12 cellular contexts compared by ENCODE assay signal in the genomic region with DNA sequence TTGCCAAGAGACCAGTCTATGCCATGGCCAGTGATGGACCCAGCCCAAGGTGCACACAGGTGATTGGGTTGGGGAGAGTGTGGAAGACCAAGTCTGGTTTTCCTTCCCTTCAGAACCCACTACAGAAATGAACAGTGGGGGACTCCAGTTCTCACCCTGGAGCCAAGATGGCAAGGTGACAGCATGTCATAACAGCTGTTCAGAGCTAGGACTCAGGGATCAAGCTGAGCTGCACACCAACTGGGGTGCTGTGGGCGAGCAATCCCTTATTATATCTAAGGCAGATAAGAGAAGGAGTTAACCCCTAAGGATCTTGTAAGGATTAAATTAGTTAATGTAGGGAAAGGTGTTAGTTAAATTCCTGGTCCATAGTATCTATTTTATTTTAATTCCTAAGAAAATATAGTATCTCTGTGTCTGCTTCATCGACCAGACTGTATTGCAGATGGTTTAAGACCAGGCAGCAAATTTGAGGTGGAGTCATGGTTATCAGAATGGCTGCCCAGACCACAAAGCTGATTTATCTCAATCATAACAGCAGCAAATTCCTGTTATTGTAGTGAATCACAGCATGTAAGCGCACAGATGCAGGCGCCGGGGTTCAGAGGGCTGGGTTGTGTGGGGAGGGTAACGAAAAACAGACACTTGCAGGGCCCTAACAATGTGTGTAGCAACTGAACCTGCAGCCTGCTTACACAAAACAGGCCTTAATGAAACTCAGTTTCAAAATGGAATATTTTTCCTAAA.
DNase-seq lines count a peak whose midpoint lies in the region; ATAC-seq and TF ChIP-seq lines count a peak whose summit lies in the region.
"Had no signal": no experiment of that assay in that cellular context is flagged by ENCODE, and none has a peak within 500 bp of the region (broad histone marks: within the 10 kb centered on the region; RNA-seq: fewer than 3 reads in every experiment).

No MANE protein-coding gene starts in this region.

- no peaks in the 10 kb centered on the region for H3K9me3 ChIP-seq in GM23248 (ENCODE audit: low read depth)
- H3K9me3 ChIP-seq in SJSA1 (replicated peaks): no peaks in the 10 kb centered on the region
- no peaks in the 10 kb centered on the region for H3K9me3 ChIP-seq in lower lobe of right lung
- H3K9me3 ChIP-seq: body of pancreas had no signal

- peak; percentile 76 for DNase-seq in GM23248
- DNase-seq in SJSA1 (ENCODE audit: low read depth in 1 of 2, low spot score in 2 of 2): peak; percentile 44 to 64
- peak; percentile 94 for DNase-seq in fibroblast of peridontal ligament (ENCODE audit: extremely low read depth)
- peak; percentile 45 for DNase-seq in smooth muscle cell of the brain vasculature (ENCODE audit: low read depth, low spot score)
- DNase-seq in lower lobe of right lung: no peak
- DNase-seq: glutamatergic neuron, GOT3, NCI-H748 treated with DMSO at 0.1 percent for 48 hours, T-helper 1 cell had no signal

- H3K27me3 ChIP-seq in GM23248 (replicated peaks; ENCODE audit: insufficient read depth) (no peaks in the 10 kb centered on the region), SJSA1 (replicated peaks) (no peaks in the 10 kb centered on the region), lower lobe of right lung (ENCODE audit: low read depth) (no peaks in the 10 kb centered on the region)
- H3K27me3 ChIP-seq: body of pancreas had no signal

- no peaks in the 10 kb centered on the region for H3K9me2 ChIP-seq in GM23248 (ENCODE audit: insufficient read depth)

- in situ Hi-C loops in GM23248 (cut with MboI): no loop called here

- no peak overlapping the region for H3K9ac ChIP-seq in GM23248

- H3K36me3 ChIP-seq in GM23248 (ENCODE audit: low read depth): no peaks in the 10 kb centered on the region
- no peaks in the 10 kb centered on the region for H3K36me3 ChIP-seq in SJSA1
- no peaks in the 10 kb centered on the region for H3K36me3 ChIP-seq in lower lobe of right lung

- no peaks in the 10 kb centered on the region for H3K79me2 ChIP-seq in GM23248 (ENCODE audit: insufficient read depth)

- WGBS in GM23248 (ENCODE audit: low coverage in 1 of 2, low lambda C conversion rate in 2 of 2, missing lambda C conversion rate in 2 of 2), 2 experiments: 17% methylated on average over 6 of the region's 6 CpGs

- H3K4me1 ChIP-seq in GM23248 (ENCODE audit: insufficient read depth) (peaks cover 37% of the 10 kb centered on the region), SJSA1 (replicated peaks) (peaks cover 38% of the 10 kb centered on the region), lower lobe of right lung (no peaks in the 10 kb centered on the region)

- intact Hi-C loops in lower lobe of right lung (cut with DNase I): no loop called here

- H3K27ac ChIP-seq in GM23248: peak overlapping the region; percentile 22
- H3K27ac ChIP-seq in SJSA1: no peak overlapping the region
- H3K27ac ChIP-seq in lower lobe of right lung: no peak overlapping the region

- H3K4me2 ChIP-seq in GM23248 (ENCODE audit: unreplicated experiment): peak overlapping the region; percentile 17

- no peaks in the 10 kb centered on the region for H4K20me1 ChIP-seq in GM23248 (ENCODE audit: insufficient read depth)

- H3K4me3 ChIP-seq in GM23248: no peak overlapping the region
- H3K4me3 ChIP-seq in SJSA1: no peak overlapping the region
- no peak overlapping the region for H3K4me3 ChIP-seq in lower lobe of right lung
- H3K4me3 ChIP-seq: body of pancreas had no signal

- no peak for TF ChIP-seq CTCF in lower lobe of right lung (IDR thresholded peaks at IDR 0.05)

- ATAC-seq in lower lobe of right lung: no peak
- ATAC-seq in HG03571 (IDR thresholded peaks at IDR 0.05; ENCODE audit: unreplicated experiment): no peak
- no peak for ATAC-seq in GM18858 (IDR thresholded peaks at IDR 0.05; ENCODE audit: unreplicated experiment)
- ATAC-seq: body of pancreas had no signal

- H3F3A ChIP-seq in GM23248 (ENCODE audit: insufficient read depth): peaks cover 27% of the 10 kb centered on the region

- H2AFZ ChIP-seq in GM23248: no peak overlapping the region
